8 cellular contexts compared by ENCODE assay signal in the genomic region with DNA sequence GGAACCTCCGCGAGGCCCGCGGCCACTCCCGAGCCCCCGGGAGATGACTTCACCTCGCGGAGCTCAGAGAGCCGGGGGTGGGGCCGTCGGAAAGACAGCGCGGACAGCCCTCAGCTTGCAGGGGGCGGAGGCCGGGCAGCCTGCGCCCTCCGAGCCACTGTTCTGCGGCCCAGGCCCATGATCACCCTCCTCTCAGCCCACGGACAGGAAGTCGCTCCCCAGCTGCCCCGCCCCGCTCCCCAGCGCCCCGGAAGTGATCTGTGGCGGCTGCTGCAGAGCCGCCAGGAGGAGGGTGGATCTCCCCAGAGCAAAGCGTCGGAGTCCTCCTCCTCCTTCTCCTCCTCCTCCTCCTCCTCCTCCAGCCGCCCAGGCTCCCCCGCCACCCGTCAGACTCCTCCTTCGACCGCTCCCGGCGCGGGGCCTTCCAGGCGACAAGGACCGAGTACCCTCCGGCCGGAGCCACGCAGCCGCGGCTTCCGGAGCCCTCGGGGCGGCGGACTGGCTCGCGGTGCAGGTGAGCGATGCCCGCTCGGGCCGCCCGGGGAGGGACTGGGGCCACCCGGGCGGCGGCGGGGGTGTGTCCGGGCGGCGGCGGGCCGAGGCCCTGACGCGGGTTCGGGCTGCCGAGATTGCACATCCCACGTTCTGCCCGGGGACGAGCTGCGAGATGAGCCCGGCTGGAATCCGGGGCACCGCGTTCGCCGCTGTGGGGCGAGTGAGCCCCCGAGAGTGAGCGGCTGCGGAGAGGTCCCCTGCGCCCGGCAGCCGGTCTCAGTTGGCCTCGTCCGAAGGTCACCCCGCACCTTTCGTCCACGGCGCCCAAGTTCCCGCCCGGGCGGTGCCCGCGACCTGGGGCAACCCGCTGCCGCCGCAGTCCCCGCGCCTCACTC. TPM values are rescaled to one million over a fixed set of nuclear protein-coding genes. Genes with fewer than 3 reads are reported as not detected.
DNase-seq lines count a peak whose midpoint lies in the region; ATAC-seq and TF ChIP-seq lines count a peak whose summit lies in the region.

A gene with protein sequence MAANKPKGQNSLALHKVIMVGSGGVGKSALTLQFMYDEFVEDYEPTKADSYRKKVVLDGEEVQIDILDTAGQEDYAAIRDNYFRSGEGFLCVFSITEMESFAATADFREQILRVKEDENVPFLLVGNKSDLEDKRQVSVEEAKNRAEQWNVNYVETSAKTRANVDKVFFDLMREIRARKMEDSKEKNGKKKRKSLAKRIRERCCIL (plus strand): TSS at position 261 of the 890 bp plus-strand sequence. CDS start 63,096 bp downstream, outside the sequence.

- H3K36me3 ChIP-seq in adipocyte (ENCODE audit: control insufficient read depth, insufficient read depth, low read length, severe bottlenecking) (no peaks in the 10 kb centered on the region), cardiac muscle cell (no peaks in the 10 kb centered on the region), parathyroid adenoma (ENCODE audit: control insufficient read depth, insufficient read depth, low read length) (no peaks in the 10 kb centered on the region), tibial artery (no peaks in the 10 kb centered on the region)

- peak; percentile 96 for ATAC-seq in HG02759 (IDR thresholded peaks at IDR 0.05; ENCODE audit: unreplicated experiment)

- peak within 1 kb of the TSS; percentile 97 for H3K4me2 ChIP-seq in parathyroid adenoma (ENCODE audit: low read length)

- H3K27me3 ChIP-seq in adipocyte (replicated peaks; ENCODE audit: control insufficient read depth, insufficient read depth, low read length) (no peaks in the 10 kb centered on the region), cardiac muscle cell (no peaks in the 10 kb centered on the region), parathyroid adenoma (ENCODE audit: control insufficient read depth, insufficient read depth, low read length) (no peaks in the 10 kb centered on the region), tibial artery (no peaks in the 10 kb centered on the region)

- H3K9ac ChIP-seq in adipocyte (ENCODE audit: low read length) (peak within 1 kb of the TSS; percentile 95), parathyroid adenoma (peak within 1 kb of the TSS; percentile 91)

- intact Hi-C loops in tibial artery (cut with DNase I; ENCODE audit: low total_unique reads), result no loop called here

- no peak for TF ChIP-seq CTCF in GM12875 (IDR thresholded peaks at IDR 0.05; ENCODE audit: borderline replicate concordance, insufficient read depth, low read depth, low read length)
- no peak for TF ChIP-seq CTCF in cardiac muscle cell (IDR thresholded peaks at IDR 0.05; ENCODE audit: low read depth, low read length)
- TF ChIP-seq CTCF in parathyroid adenoma (IDR thresholded peaks at IDR 0.05), result no peak
- peak in 1 of 2 experiments; percentile 4 for TF ChIP-seq CTCF in tibial artery (IDR thresholded peaks at IDR 0.05)

- peak within 1 kb of the TSS; percentile 95 for H3K4me3 ChIP-seq in GM12875 (ENCODE audit: low read depth, low read length)
- H3K4me3 ChIP-seq in adipocyte (ENCODE audit: low read length), result peak within 1 kb of the TSS; percentile 93
- H3K4me3 ChIP-seq in cardiac muscle cell, result peak within 1 kb of the TSS; percentile 62
- H3K4me3 ChIP-seq in parathyroid adenoma (ENCODE audit: low read depth, low read length), result peak within 1 kb of the TSS; percentile 92
- H3K4me3 ChIP-seq in tibial artery, result peak within 1 kb of the TSS; percentile 71 to 98

- H3K9me3 ChIP-seq in adipocyte (ENCODE audit: control insufficient read depth, low read length) (no peaks in the 10 kb centered on the region), cardiac muscle cell (ENCODE audit: low read depth) (no peaks in the 10 kb centered on the region), parathyroid adenoma (ENCODE audit: control insufficient read depth, low read length) (no peaks in the 10 kb centered on the region), tibial artery (no peaks in the 10 kb centered on the region)

- DNase-seq in NCI-H1417 (lab: John Stamatoyannopoulos, UW) (peak; percentile 78 to 94 (median 93)), T follicular helper cell (ENCODE audit: low read depth) (peak; percentile 82), adipocyte (ENCODE audit: low read depth) (peak; percentile 96), cardiac muscle cell (ENCODE audit: low read depth in 1 of 2, low spot score in 1 of 2) (peak; percentile 93 to 97), tibial artery (peak; percentile 92 to 95)

- H3K79me2 ChIP-seq in parathyroid adenoma, result peaks cover 36% of the 10 kb centered on the region

- H3K4me1 ChIP-seq in adipocyte (ENCODE audit: control insufficient read depth, insufficient read depth, low read length) (peaks cover 61% of the 10 kb centered on the region), cardiac muscle cell (ENCODE audit: low read depth) (peaks cover 29% of the 10 kb centered on the region), parathyroid adenoma (peaks cover 11% of the 10 kb centered on the region), tibial artery (peaks cover 0 to 35% (median 17%) of the 10 kb centered on the region in 4 donors)

- peak within 1 kb of the TSS; percentile 99 for H2AFZ ChIP-seq in parathyroid adenoma

- H3K27ac ChIP-seq in cardiac muscle cell (peak within 1 kb of the TSS; percentile 100), parathyroid adenoma (peak within 1 kb of the TSS; percentile 94), tibial artery (peak within 1 kb of the TSS; percentile 80 to 86)

RNA-seq across cellular contexts. Expression of the gene that starts here (rescaled TPM):
- total RNA-seq in cardiac muscle cell, result 7.3 and 9.1 TPM in 2 replicates
- polyA plus RNA-seq in cardiac muscle cell, result 41.6 and 44.4 TPM in 2 replicates

Comparison
In these comparisons a context has a peak if more than half of its experiments do, and no peak if none do; other contexts are left out.
1. Peak in every context shown above with its lines: DNase-seq, ATAC-seq, H3K4me3 ChIP-seq and H3K27ac ChIP-seq.